ENCODE assay signal across 9 cellular contexts in genomic region chr17:50297407-50297865, GRCh38. TPM values are rescaled to one million over a fixed set of nuclear protein-coding genes. Genes with fewer than 3 reads are reported as not detected.
DNase-seq lines count a peak whose midpoint lies in the region; ATAC-seq, FAIRE-seq and TF ChIP-seq lines count a peak whose summit lies in the region.
"Had no signal": no experiment of that assay in that cellular context is flagged by ENCODE, and none has a peak within 500 bp of the region (broad histone marks: within the 10 kb centered on the region; RNA-seq: fewer than 3 reads in every experiment).

No MANE protein-coding gene starts in this region.

- no peaks in the 10 kb centered on the region for H3K36me3 Mint-ChIP-seq in activated CD4-positive, alpha-beta T cell treated with anti-CD3 and anti-CD28 coated beads, Interleukin-2, amount 10 ng/mL, durations not matched to agents 7 days and 5 days (ENCODE audit: low read depth)

- 14 to 26% methylated on average over 7 of the region's 7 CpGs for WGBS in lung, 2 donors

- no peak overlapping the region for H3K4me3 Mint-ChIP-seq in activated CD4-positive, alpha-beta T cell treated with anti-CD3 and anti-CD28 coated beads, Interleukin-2, amount 10 ng/mL, durations not matched to agents 7 days and 5 days
- H3K4me3 Mint-ChIP-seq: stimulated activated naive CD8-positive, alpha-beta T cell treated with anti-CD3 and anti-CD28 coated beads, Interleukin-15, Interleukin-2, amounts not matched to agents 100 ng/mL and 50 ng/mL, for 24 hours had no signal

- peak; percentile 97 for TF ChIP-seq CTCF in colonic mucosa (IDR thresholded peaks at IDR 0.05)
- TF ChIP-seq CTCF in lung (IDR thresholded peaks at IDR 0.05; ENCODE audit: control extremely low read depth, extremely low read depth): peak; percentile 91

- H3K27me3 ChIP-seq in colonic mucosa (no peaks in the 10 kb centered on the region), lung (ENCODE audit: control insufficient read depth, insufficient read depth) (no peaks in the 10 kb centered on the region)

- H3K9ac ChIP-seq in colonic mucosa (ENCODE audit: low read depth in 2 of 2, low read length in 2 of 2): no peak overlapping the region

- H3K27me3 Mint-ChIP-seq in activated CD4-positive, alpha-beta T cell treated with anti-CD3 and anti-CD28 coated beads, Interleukin-2, amount 10 ng/mL, durations not matched to agents 7 days and 5 days: peaks cover 4% of the 10 kb centered on the region

- H3K9me3 ChIP-seq in colonic mucosa (no peaks in the 10 kb centered on the region), lung (ENCODE audit: control insufficient read depth in 2 of 2, insufficient read depth in 1 of 2, low read length in 1 of 2) (no peaks in the 10 kb centered on the region)

- intact Hi-C loops in colonic mucosa (cut with DNase I): loop anchor here (1.0 to 10.0 kb wide), 2 partner anchors 96 to 203 kb away; partner anchors contain the start of genes COL1A1 and PDK2

- FAIRE-seq in H54 (lab: Jason Lieb, UNC): no peak

- POLR2A ChIA-PET in activated CD4-positive, alpha-beta T cell treated with anti-CD3 and anti-CD28 coated beads, Interleukin-2, amount 10 ng/mL, durations not matched to agents 7 days and 5 days (lab: Charles Lee): no interaction called here

- peak; percentile 85 for ATAC-seq in lung (ENCODE audit: insufficient read depth, low FRiP score)
- ATAC-seq in HG02759 (IDR thresholded peaks at IDR 0.05; ENCODE audit: unreplicated experiment): no peak

- H3K4me1 ChIP-seq in colonic mucosa: no peaks in the 10 kb centered on the region
- H3K4me1 ChIP-seq in lung (ENCODE audit: control insufficient read depth in 2 of 2, insufficient read depth in 2 of 2, low read length in 2 of 2): no peaks in the 10 kb centered on the region

- H3K9me3 Mint-ChIP-seq in activated CD4-positive, alpha-beta T cell treated with anti-CD3 and anti-CD28 coated beads, Interleukin-2, amount 10 ng/mL, durations not matched to agents 7 days and 5 days: no peaks in the 10 kb centered on the region
- H3K9me3 Mint-ChIP-seq: stimulated activated naive CD8-positive, alpha-beta T cell treated with anti-CD3 and anti-CD28 coated beads, Interleukin-15, Interleukin-2, amounts not matched to agents 100 ng/mL and 50 ng/mL, for 24 hours had no signal

- H3K4me1 Mint-ChIP-seq in activated CD4-positive, alpha-beta T cell treated with anti-CD3 and anti-CD28 coated beads, Interleukin-2, amount 10 ng/mL, durations not matched to agents 7 days and 5 days: peaks cover 6% of the 10 kb centered on the region

- DNase-seq in AML-193 (lab: John Stamatoyannopoulos, UW) (peak; percentile 62 to 74), H54 (ENCODE audit: insufficient read length, low spot score) (peak; percentile 86), NCI-H510A (lab: John Stamatoyannopoulos, UW) (peak; percentile 53), colonic mucosa (peak; percentile 83), lung (ENCODE audit: low spot score) (peak; percentile 81)
- DNase-seq in activated CD4-positive, alpha-beta T cell treated with anti-CD3 and anti-CD28 coated beads, Interleukin-2, amount 10 ng/mL, durations not matched to agents 7 days and 5 days: peak; percentile 84
- peak; percentile 57 for DNase-seq in stimulated activated CD8-positive, alpha-beta memory T cell treated with anti-CD3 and anti-CD28 coated beads, Interleukin-12 subunit alpha, Interleukin-12 subunit beta, amount 100 ng/mL, for 4 hours (ENCODE audit: low read depth)

- H3K36me3 ChIP-seq in colonic mucosa (no peaks in the 10 kb centered on the region), lung (ENCODE audit: control insufficient read depth in 2 of 2, insufficient read depth in 2 of 2, low read length in 2 of 2) (no peaks in the 10 kb centered on the region)

- TF ChIP-seq POLR2A in H54 (IDR thresholded peaks at IDR 0.05; ENCODE audit: low read depth, low read length): no peak

- H3K4me3 ChIP-seq in colonic mucosa (no peak overlapping the region), lung (no peak overlapping the region)

- H3K27ac ChIP-seq in colonic mucosa (no peak overlapping the region), lung (ENCODE audit: low read depth in 1 of 2, low read length in 1 of 2) (no peak overlapping the region)

- H3K27ac Mint-ChIP-seq in activated CD4-positive, alpha-beta T cell treated with anti-CD3 and anti-CD28 coated beads, Interleukin-2, amount 10 ng/mL, durations not matched to agents 7 days and 5 days: no peak overlapping the region
- H3K27ac Mint-ChIP-seq: stimulated activated naive CD8-positive, alpha-beta T cell treated with anti-CD3 and anti-CD28 coated beads, Interleukin-15, Interleukin-2, amounts not matched to agents 100 ng/mL and 50 ng/mL, for 24 hours had no signal

- CTCF ChIA-PET in activated CD4-positive, alpha-beta T cell treated with anti-CD3 and anti-CD28 coated beads, Interleukin-2, amount 10 ng/mL, durations not matched to agents 7 days and 5 days (lab: Charles Lee): interaction anchor here (0.7 to 12.6 kb wide), 26 partner anchors 10 to 193 kb away, joined by 3 to 133 read pairs (median 3); partner anchors contain the start of genes COL1A1 and TMEM92

RNA-seq across cellular contexts. Expression of gene TMEM92, which starts 23.2 kb away (rescaled TPM):
- not detected for total RNA-seq in activated CD4-positive, alpha-beta T cell treated with anti-CD3 and anti-CD28 coated beads, Interleukin-2, amount 10 ng/mL, durations not matched to agents 7 days and 5 days
- total RNA-seq in colonic mucosa (10 to 100 TPM; 11.1 to 18.5 TPM), lung (1 to 10 TPM in 1 of 2 donors, under 1 TPM in 1; 0.63 to 8.0 TPM)
- polyA plus RNA-seq in lung: 1 to 10 TPM; 5.6 to 6.2 TPM

RNA-seq across cellular contexts. Expression of gene XYLT2, which starts 48.5 kb away (rescaled TPM):
- 10 to 100 TPM; 22.1 to 23.6 TPM for total RNA-seq in activated CD4-positive, alpha-beta T cell treated with anti-CD3 and anti-CD28 coated beads, Interleukin-2, amount 10 ng/mL, durations not matched to agents 7 days and 5 days
- total RNA-seq in colonic mucosa (10 to 100 TPM; 15.6 to 28.5 TPM), lung (10 to 100 TPM; 20.9 to 28.5 TPM)
- polyA plus RNA-seq in lung: 10 to 100 TPM in 1 of 2 donors, 1 to 10 TPM in 1; 9.6 to 11.5 TPM
